Comparison of ENCODE assay signal across 8 cellular contexts in genomic region chrX:65668362-65669310, GRCh38. TPM values are rescaled to one million over a fixed set of nuclear protein-coding genes. Genes with fewer than 3 reads are reported as not detected.
DNase-seq lines count a peak whose midpoint lies in the region; ATAC-seq and TF ChIP-seq lines count a peak whose summit lies in the region.

No MANE protein-coding gene starts in this region.

- H3K27me3 ChIP-seq in colonic mucosa: no peaks in the 10 kb centered on the region

- peak overlapping the region; percentile 53 for H3K4me3 ChIP-seq in colonic mucosa

- H3K9ac ChIP-seq in colonic mucosa (ENCODE audit: low read depth in 2 of 2, low read length in 2 of 2): peak overlapping the region; percentile 42 to 95

- H3K27ac ChIP-seq in colonic mucosa: peak overlapping the region; percentile 87

- no peaks in the 10 kb centered on the region for H3K36me3 ChIP-seq in colonic mucosa

- peak; percentile 18 for ATAC-seq in GM19463 (IDR thresholded peaks at IDR 0.05; ENCODE audit: unreplicated experiment)

- H3K4me1 ChIP-seq in colonic mucosa: no peaks in the 10 kb centered on the region

- TF ChIP-seq CTCF in AG09319 (IDR thresholded peaks at IDR 0.05; ENCODE audit: low read depth, low read length) (no peak), colonic mucosa (IDR thresholded peaks at IDR 0.05) (no peak)

- H3K9me3 ChIP-seq in colonic mucosa: no peaks in the 10 kb centered on the region

- intact Hi-C loops in colonic mucosa (cut with DNase I): no loop called here

- peak; percentile 76 for DNase-seq in AG09319 (ENCODE audit: extremely low read depth, low read depth)
- peak; percentile 0 for DNase-seq in NCI-H1105 (lab: John Stamatoyannopoulos, UW)
- DNase-seq in activated CD4-positive, alpha-beta T cell treated with anti-CD3 and anti-CD28 coated beads for 24 hours (ENCODE audit: low read depth in 2 of 2): peak; percentile 29 to 36
- DNase-seq in colonic mucosa: peak; percentile 55
- peak; percentile 70 for DNase-seq in left kidney (ENCODE audit: low read depth, low spot score)
- peak; percentile 17 to 41 for DNase-seq in stimulated activated CD4-positive, alpha-beta T cell treated with anti-CD3 and anti-CD28 coated beads, Interleukin-4, amount 100 ng/mL, for 48 hours (ENCODE audit: low read depth in 2 of 2)
- DNase-seq in cerebellar nuclear complex (lab: John Stamatoyannopoulos, UW): no peak

RNA-seq across cellular contexts. Expression of gene MSN, which starts 1.2 kb away (rescaled TPM):
- 10 to 100 TPM; 27.5 to 62.7 TPM for total RNA-seq in colonic mucosa

Comparison
In these comparisons a context has a peak if more than half of its experiments do, and no peak if none do; other contexts are left out.
1. DNase-seq: peak in AG09319 (single experiment), NCI-H1105 (single experiment), activated CD4-positive, alpha-beta T cell treated with anti-CD3 and anti-CD28 coated beads for 24 hours (2 of 2), colonic mucosa (single experiment), left kidney (single experiment) and stimulated activated CD4-positive, alpha-beta T cell treated with anti-CD3 and anti-CD28 coated beads, Interleukin-4, amount 100 ng/mL, for 48 hours (2 of 2); none in cerebellar nuclear complex (0 of 2).